1 cellular context compared by ENCODE assay signal in the genomic region with DNA sequence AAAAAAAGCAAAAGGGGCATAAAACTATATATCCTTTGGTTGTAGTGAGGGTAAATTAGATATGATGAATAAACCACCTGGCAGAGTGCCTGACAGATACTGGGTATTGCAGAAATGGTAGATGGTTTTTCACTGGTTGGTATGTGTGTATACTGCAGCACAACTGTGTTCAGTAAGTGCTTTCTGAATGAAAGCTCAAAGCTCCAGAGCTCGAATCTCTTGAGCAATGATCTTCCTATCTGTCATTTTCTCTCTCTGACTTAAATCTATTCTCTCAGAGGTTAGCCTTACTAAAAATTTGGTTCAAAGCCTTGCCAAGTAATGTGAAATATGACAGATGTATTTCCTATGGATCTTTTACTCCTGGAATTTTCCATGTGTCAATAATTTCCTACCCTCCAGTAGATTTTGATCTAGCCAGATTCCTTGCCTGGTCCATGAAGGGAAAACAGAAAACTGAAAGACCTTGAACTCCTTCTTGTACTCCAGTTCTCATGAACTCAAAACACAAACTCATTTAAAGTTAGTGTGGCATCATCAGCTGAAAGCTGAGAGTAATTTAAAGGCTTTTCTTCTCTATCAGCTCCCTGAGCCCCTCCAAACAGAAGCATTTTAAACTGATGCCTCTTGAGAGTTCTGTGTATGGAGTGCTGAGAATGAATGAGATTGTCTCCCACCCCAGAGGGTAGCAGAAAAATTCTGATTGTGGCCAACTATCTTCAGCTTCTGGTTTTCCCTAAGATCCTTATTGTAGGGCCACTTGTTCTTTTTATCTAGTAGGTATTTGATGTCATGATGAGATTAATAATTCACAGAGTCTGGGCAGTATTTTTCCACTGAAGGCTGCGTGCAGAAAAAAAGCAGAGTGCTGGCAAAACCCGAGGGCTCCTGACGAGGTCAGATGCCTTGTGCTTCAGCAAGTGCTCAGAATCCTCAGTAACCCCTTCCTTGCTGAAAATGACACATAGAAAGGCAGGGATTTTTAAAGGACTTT.
TF ChIP-seq lines count a peak whose summit lies in the region.

No MANE protein-coding gene starts in this region.

TF ChIP-seq in HepG2, 621 proteins besides CTCF, POLR2A, EP300 and RAD21 (continued from another document):
- TF ChIP-seq, protein P1, sequence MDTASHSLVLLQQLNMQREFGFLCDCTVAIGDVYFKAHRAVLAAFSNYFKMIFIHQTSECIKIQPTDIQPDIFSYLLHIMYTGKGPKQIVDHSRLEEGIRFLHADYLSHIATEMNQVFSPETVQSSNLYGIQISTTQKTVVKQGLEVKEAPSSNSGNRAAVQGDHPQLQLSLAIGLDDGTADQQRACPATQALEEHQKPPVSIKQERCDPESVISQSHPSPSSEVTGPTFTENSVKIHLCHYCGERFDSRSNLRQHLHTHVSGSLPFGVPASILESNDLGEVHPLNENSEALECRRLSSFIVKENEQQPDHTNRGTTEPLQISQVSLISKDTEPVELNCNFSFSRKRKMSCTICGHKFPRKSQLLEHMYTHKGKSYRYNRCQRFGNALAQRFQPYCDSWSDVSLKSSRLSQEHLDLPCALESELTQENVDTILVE (CRISPR knock-in tag; IDR thresholded peaks at IDR 0.05): no peak
- TF ChIP-seq ONECUT2 (CRISPR knock-in tag; IDR thresholded peaks at IDR 0.05) (peak; percentile 27; the same call in 1 of the 2 replicates), ARNT (IDR thresholded peaks at IDR 0.05) (no peak), BRD4 (CRISPR knock-in tag; IDR thresholded peaks at IDR 0.05) (no peak), BCL6 (CRISPR knock-in tag; IDR thresholded peaks at IDR 0.05) (no peak), NCOA2 (CRISPR knock-in tag; IDR thresholded peaks at IDR 0.05) (0 out of 2 replicates have a peak, but pooled peaks have one; percentile 17), ZNF263 (CRISPR knock-in tag; IDR thresholded peaks at IDR 0.05) (no peak), ZNF777 (CRISPR knock-in tag; IDR thresholded peaks at IDR 0.05) (peak; percentile 60; the same call in 1 of the 2 replicates), ZNF652 (CRISPR knock-in tag; IDR thresholded peaks at IDR 0.05; ENCODE audit: borderline replicate concordance, low read depth) (peak; percentile 98), HNRNPUL1 (IDR thresholded peaks at IDR 0.05; ENCODE audit: low read depth, low read length) (peak; percentile 77; the same call in 1 of the 2 replicates), TOE1 (CRISPR knock-in tag; IDR thresholded peaks at IDR 0.05) (no peak), ZNF790 (CRISPR knock-in tag; IDR thresholded peaks at IDR 0.05; ENCODE audit: borderline replicate concordance) (no peak)
- TF ChIP-seq, protein P2, sequence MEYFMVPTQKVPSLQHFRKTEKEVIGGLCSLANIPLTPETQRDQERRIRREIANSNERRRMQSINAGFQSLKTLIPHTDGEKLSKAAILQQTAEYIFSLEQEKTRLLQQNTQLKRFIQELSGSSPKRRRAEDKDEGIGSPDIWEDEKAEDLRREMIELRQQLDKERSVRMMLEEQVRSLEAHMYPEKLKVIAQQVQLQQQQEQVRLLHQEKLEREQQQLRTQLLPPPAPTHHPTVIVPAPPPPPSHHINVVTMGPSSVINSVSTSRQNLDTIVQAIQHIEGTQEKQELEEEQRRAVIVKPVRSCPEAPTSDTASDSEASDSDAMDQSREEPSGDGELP (IDR thresholded peaks at IDR 0.05; ENCODE audit: borderline replicate concordance, low read depth): no peak
- TF ChIP-seq, protein P3, sequence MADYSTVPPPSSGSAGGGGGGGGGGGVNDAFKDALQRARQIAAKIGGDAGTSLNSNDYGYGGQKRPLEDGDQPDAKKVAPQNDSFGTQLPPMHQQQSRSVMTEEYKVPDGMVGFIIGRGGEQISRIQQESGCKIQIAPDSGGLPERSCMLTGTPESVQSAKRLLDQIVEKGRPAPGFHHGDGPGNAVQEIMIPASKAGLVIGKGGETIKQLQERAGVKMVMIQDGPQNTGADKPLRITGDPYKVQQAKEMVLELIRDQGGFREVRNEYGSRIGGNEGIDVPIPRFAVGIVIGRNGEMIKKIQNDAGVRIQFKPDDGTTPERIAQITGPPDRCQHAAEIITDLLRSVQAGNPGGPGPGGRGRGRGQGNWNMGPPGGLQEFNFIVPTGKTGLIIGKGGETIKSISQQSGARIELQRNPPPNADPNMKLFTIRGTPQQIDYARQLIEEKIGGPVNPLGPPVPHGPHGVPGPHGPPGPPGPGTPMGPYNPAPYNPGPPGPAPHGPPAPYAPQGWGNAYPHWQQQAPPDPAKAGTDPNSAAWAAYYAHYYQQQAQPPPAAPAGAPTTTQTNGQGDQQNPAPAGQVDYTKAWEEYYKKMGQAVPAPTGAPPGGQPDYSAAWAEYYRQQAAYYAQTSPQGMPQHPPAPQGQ (CRISPR knock-in tag; IDR thresholded peaks at IDR 0.05; ENCODE audit: borderline replicate concordance): no peak
- TF ChIP-seq, protein P4, sequence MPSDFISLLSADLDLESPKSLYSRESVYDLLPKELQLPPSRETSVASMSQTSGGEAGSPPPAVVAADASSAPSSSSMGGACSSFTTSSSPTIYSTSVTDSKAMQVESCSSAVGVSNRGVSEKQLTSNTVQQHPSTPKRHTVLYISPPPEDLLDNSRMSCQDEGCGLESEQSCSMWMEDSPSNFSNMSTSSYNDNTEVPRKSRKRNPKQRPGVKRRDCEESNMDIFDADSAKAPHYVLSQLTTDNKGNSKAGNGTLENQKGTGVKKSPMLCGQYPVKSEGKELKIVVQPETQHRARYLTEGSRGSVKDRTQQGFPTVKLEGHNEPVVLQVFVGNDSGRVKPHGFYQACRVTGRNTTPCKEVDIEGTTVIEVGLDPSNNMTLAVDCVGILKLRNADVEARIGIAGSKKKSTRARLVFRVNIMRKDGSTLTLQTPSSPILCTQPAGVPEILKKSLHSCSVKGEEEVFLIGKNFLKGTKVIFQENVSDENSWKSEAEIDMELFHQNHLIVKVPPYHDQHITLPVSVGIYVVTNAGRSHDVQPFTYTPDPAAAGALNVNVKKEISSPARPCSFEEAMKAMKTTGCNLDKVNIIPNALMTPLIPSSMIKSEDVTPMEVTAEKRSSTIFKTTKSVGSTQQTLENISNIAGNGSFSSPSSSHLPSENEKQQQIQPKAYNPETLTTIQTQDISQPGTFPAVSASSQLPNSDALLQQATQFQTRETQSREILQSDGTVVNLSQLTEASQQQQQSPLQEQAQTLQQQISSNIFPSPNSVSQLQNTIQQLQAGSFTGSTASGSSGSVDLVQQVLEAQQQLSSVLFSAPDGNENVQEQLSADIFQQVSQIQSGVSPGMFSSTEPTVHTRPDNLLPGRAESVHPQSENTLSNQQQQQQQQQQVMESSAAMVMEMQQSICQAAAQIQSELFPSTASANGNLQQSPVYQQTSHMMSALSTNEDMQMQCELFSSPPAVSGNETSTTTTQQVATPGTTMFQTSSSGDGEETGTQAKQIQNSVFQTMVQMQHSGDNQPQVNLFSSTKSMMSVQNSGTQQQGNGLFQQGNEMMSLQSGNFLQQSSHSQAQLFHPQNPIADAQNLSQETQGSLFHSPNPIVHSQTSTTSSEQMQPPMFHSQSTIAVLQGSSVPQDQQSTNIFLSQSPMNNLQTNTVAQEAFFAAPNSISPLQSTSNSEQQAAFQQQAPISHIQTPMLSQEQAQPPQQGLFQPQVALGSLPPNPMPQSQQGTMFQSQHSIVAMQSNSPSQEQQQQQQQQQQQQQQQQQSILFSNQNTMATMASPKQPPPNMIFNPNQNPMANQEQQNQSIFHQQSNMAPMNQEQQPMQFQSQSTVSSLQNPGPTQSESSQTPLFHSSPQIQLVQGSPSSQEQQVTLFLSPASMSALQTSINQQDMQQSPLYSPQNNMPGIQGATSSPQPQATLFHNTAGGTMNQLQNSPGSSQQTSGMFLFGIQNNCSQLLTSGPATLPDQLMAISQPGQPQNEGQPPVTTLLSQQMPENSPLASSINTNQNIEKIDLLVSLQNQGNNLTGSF (CRISPR knock-in tag; IDR thresholded peaks at IDR 0.05): 0 out of 2 replicates have a peak, but pooled peaks have one; percentile 24
- TF ChIP-seq, protein P5, sequence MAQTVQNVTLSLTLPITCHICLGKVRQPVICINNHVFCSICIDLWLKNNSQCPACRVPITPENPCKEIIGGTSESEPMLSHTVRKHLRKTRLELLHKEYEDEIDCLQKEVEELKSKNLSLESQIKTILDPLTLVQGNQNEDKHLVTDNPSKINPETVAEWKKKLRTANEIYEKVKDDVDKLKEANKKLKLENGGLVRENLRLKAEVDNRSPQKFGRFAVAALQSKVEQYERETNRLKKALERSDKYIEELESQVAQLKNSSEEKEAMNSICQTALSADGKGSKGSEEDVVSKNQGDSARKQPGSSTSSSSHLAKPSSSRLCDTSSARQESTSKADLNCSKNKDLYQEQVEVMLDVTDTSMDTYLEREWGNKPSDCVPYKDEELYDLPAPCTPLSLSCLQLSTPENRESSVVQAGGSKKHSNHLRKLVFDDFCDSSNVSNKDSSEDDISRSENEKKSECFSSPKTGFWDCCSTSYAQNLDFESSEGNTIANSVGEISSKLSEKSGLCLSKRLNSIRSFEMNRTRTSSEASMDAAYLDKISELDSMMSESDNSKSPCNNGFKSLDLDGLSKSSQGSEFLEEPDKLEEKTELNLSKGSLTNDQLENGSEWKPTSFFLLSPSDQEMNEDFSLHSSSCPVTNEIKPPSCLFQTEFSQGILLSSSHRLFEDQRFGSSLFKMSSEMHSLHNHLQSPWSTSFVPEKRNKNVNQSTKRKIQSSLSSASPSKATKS (CRISPR knock-in tag; IDR thresholded peaks at IDR 0.05): no peak
- TF ChIP-seq, protein P6, sequence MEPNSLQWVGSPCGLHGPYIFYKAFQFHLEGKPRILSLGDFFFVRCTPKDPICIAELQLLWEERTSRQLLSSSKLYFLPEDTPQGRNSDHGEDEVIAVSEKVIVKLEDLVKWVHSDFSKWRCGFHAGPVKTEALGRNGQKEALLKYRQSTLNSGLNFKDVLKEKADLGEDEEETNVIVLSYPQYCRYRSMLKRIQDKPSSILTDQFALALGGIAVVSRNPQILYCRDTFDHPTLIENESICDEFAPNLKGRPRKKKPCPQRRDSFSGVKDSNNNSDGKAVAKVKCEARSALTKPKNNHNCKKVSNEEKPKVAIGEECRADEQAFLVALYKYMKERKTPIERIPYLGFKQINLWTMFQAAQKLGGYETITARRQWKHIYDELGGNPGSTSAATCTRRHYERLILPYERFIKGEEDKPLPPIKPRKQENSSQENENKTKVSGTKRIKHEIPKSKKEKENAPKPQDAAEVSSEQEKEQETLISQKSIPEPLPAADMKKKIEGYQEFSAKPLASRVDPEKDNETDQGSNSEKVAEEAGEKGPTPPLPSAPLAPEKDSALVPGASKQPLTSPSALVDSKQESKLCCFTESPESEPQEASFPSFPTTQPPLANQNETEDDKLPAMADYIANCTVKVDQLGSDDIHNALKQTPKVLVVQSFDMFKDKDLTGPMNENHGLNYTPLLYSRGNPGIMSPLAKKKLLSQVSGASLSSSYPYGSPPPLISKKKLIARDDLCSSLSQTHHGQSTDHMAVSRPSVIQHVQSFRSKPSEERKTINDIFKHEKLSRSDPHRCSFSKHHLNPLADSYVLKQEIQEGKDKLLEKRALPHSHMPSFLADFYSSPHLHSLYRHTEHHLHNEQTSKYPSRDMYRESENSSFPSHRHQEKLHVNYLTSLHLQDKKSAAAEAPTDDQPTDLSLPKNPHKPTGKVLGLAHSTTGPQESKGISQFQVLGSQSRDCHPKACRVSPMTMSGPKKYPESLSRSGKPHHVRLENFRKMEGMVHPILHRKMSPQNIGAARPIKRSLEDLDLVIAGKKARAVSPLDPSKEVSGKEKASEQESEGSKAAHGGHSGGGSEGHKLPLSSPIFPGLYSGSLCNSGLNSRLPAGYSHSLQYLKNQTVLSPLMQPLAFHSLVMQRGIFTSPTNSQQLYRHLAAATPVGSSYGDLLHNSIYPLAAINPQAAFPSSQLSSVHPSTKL (CRISPR knock-in tag; IDR thresholded peaks at IDR 0.05): 0 out of 2 replicates have a peak, but pooled peaks have one; percentile 12
